In genomic region chr2:71721362-71721665, GRCh38 we compare ENCODE assay signal across 18 cellular contexts.
DNase-seq lines count a peak whose midpoint lies in the region; ATAC-seq and TF ChIP-seq lines count a peak whose summit lies in the region.
"Had no signal": no experiment of that assay in that cellular context is flagged by ENCODE, and none has a peak within 500 bp of the region (broad histone marks: within the 10 kb centered on the region; RNA-seq: fewer than 3 reads in every experiment).

No MANE protein-coding gene starts in this region.

- intact Hi-C loops in mucosa of descending colon (cut with DNase I, micrococcal nuclease): no loop called here

- peak; percentile 21 for ATAC-seq in mucosa of descending colon

- H3K9me3 ChIP-seq in mucosa of descending colon: peaks cover 7% of the 10 kb centered on the region

- no peak overlapping the region for H3K4me3 ChIP-seq in mucosa of descending colon
- H3K4me3 ChIP-seq: cardiac muscle cell had no signal

- peaks cover 54% of the 10 kb centered on the region; the same call in 1 of the 2 replicates for H3K4me1 Mint-ChIP-seq in HFFc6 (ENCODE audit: low read depth)
- no peaks in the 10 kb centered on the region for H3K4me1 Mint-ChIP-seq in activated T-cell treated with anti-CD3 and anti-CD28 coated beads, Interleukin-2, amount 50 U/mL, for 24 hours (ENCODE audit: low read depth)
- H3K4me1 Mint-ChIP-seq: activated B cell treated with CpG ODN at 0.5 μM for 24 hours; activated naive CD8-positive, alpha-beta T cell treated with anti-CD3 and anti-CD28 coated beads for 36 hours had no signal

- peaks cover 5% of the 10 kb centered on the region for H3K9me3 Mint-ChIP-seq in HFFc6
- peaks cover 2% of the 10 kb centered on the region for H3K9me3 Mint-ChIP-seq in activated T-cell treated with anti-CD3 and anti-CD28 coated beads, Interleukin-2, amount 50 U/mL, for 24 hours
- H3K9me3 Mint-ChIP-seq: activated B cell treated with CpG ODN at 0.5 μM for 24 hours; activated T-helper 1 cell treated with anti-CD3 and anti-CD28 coated beads, Interleukin-12 subunit alpha, Interleukin-12 subunit beta, Interleukin-2, Interleukin-4 antibody, amounts not matched to agents 30 ng/mL and 10 ng/mL and 1 ng/mL, durations not matched to agents 14 hours and 24 hours and 36 hours had no signal

- H3K4me3 Mint-ChIP-seq in HFFc6: 0 out of 2 replicates have a peak overlapping the region, but pooled peaks have one; percentile 14
- H3K4me3 Mint-ChIP-seq in activated T-cell treated with anti-CD3 and anti-CD28 coated beads, Interleukin-2, amount 50 U/mL, for 24 hours: no peak overlapping the region
- H3K4me3 Mint-ChIP-seq: activated B cell treated with CpG ODN at 0.5 μM for 24 hours; activated naive CD8-positive, alpha-beta T cell treated with anti-CD3 and anti-CD28 coated beads for 36 hours; activated T-helper 1 cell treated with anti-CD3 and anti-CD28 coated beads, Interleukin-12 subunit alpha, Interleukin-12 subunit beta, Interleukin-2, Interleukin-4 antibody, amounts not matched to agents 30 ng/mL and 10 ng/mL and 1 ng/mL, durations not matched to agents 14 hours and 24 hours and 36 hours; stimulated activated naive CD8-positive, alpha-beta T cell treated with anti-CD3 and anti-CD28 coated beads, Interleukin-15, Interleukin-2, amounts not matched to agents 100 ng/mL and 50 ng/mL, for 24 hours had no signal

- DNase-seq in HFFc6 (peak; percentile 17), fibroblast of gingiva (ENCODE audit: low read depth) (peak; percentile 28), mucosa of descending colon (no peak), stromal cell of bone marrow (ENCODE audit: low read depth) (peak; percentile 66), NOMO-1 treated with dmso at 0.1 percent for 144 hours (lab: John Stamatoyannopoulos, UW; ENCODE audit: unreplicated experiment) (no peak), GM20000 (ENCODE audit: low spot score) (no peak), NCI-H345 (lab: John Stamatoyannopoulos, UW) (no peak)
- no peak for DNase-seq in activated T-cell treated with anti-CD3 and anti-CD28 coated beads, Interleukin-2, amount 50 U/mL, for 24 hours
- DNase-seq: activated B cell treated with CpG ODN at 0.5 μM for 24 hours; activated CD8-positive, alpha-beta memory T cell treated with anti-CD3 and anti-CD28 coated beads for 24 hours; activated naive CD8-positive, alpha-beta T cell treated with anti-CD3 and anti-CD28 coated beads for 36 hours; Caco-2; effector CD8-positive, alpha-beta T cell; NCI-H187 treated with DMSO at 0.1 percent for 48 hours; stimulated activated CD4-positive, alpha-beta T cell treated with anti-CD3 and anti-CD28 coated beads, Interleukin-15, amount 100 ng/mL, for 24 hours had no signal

- H3K27ac Mint-ChIP-seq in HFFc6: peak overlapping the region; percentile 59
- H3K27ac Mint-ChIP-seq in activated T-cell treated with anti-CD3 and anti-CD28 coated beads, Interleukin-2, amount 50 U/mL, for 24 hours: no peak overlapping the region
- H3K27ac Mint-ChIP-seq: activated B cell treated with CpG ODN at 0.5 μM for 24 hours; activated naive CD8-positive, alpha-beta T cell treated with anti-CD3 and anti-CD28 coated beads for 36 hours; activated T-helper 1 cell treated with anti-CD3 and anti-CD28 coated beads, Interleukin-12 subunit alpha, Interleukin-12 subunit beta, Interleukin-2, Interleukin-4 antibody, amounts not matched to agents 30 ng/mL and 10 ng/mL and 1 ng/mL, durations not matched to agents 14 hours and 24 hours and 36 hours; stimulated activated naive CD8-positive, alpha-beta T cell treated with anti-CD3 and anti-CD28 coated beads, Interleukin-15, Interleukin-2, amounts not matched to agents 100 ng/mL and 50 ng/mL, for 24 hours had no signal

- H3K27me3 Mint-ChIP-seq in HFFc6 (ENCODE audit: insufficient read depth): no peaks in the 10 kb centered on the region; the same call in 1 of the 2 replicates
- H3K27me3 Mint-ChIP-seq in activated T-cell treated with anti-CD3 and anti-CD28 coated beads, Interleukin-2, amount 50 U/mL, for 24 hours: no peaks in the 10 kb centered on the region
- H3K27me3 Mint-ChIP-seq: activated B cell treated with CpG ODN at 0.5 μM for 24 hours; activated naive CD8-positive, alpha-beta T cell treated with anti-CD3 and anti-CD28 coated beads for 36 hours; stimulated activated naive CD8-positive, alpha-beta T cell treated with anti-CD3 and anti-CD28 coated beads, Interleukin-15, Interleukin-2, amounts not matched to agents 100 ng/mL and 50 ng/mL, for 24 hours had no signal

- no peaks in the 10 kb centered on the region for H3K36me3 ChIP-seq in mucosa of descending colon (ENCODE audit: low read depth)
- H3K36me3 ChIP-seq: cardiac muscle cell had no signal

- H3K36me3 Mint-ChIP-seq in HFFc6 (ENCODE audit: low read depth): no peaks in the 10 kb centered on the region; the same call in 1 of the 2 replicates
- H3K36me3 Mint-ChIP-seq in activated T-cell treated with anti-CD3 and anti-CD28 coated beads, Interleukin-2, amount 50 U/mL, for 24 hours (ENCODE audit: low read depth): no peaks in the 10 kb centered on the region
- H3K36me3 Mint-ChIP-seq: activated naive CD8-positive, alpha-beta T cell treated with anti-CD3 and anti-CD28 coated beads for 36 hours had no signal

- H3K4me1 ChIP-seq in mucosa of descending colon (ENCODE audit: low read depth): peaks cover under 1% of the 10 kb centered on the region

- TF ChIP-seq CTCF in HFFc6 (IDR thresholded peaks at IDR 0.05): no peak
- no peak for TF ChIP-seq CTCF in mucosa of descending colon (IDR thresholded peaks at IDR 0.05)
- no peak for TF ChIP-seq CTCF in GM20000 (IDR thresholded peaks at IDR 0.05; ENCODE audit: extremely low read depth, missing control alignments)

Comparison
In these comparisons a context has a peak if more than half of its experiments do, and no peak if none do; other contexts are left out.
1. DNase-seq: peak in HFFc6 (single experiment), fibroblast of gingiva (single experiment) and stromal cell of bone marrow (single experiment); none in mucosa of descending colon (0 of 3), NOMO-1 treated with dmso at 0.1 percent for 144 hours (single experiment), activated T-cell treated with anti-CD3 and anti-CD28 coated beads, Interleukin-2, amount 50 U/mL, for 24 hours (single experiment), GM20000 (single experiment) and NCI-H345 (single experiment).